Comparison of ENCODE assay signal across 8 cellular contexts in genomic region chr12:114683709-114684097, GRCh38. TPM values are rescaled to one million over a fixed set of nuclear protein-coding genes. Genes with fewer than 3 reads are reported as not detected.
DNase-seq lines count a peak whose midpoint lies in the region; ATAC-seq and TF ChIP-seq lines count a peak whose summit lies in the region.

No MANE protein-coding gene starts in this region.

- H3K27ac Mint-ChIP-seq in GM23338: no peak overlapping the region
- H3K27ac Mint-ChIP-seq in activated T-helper 1 cell treated with anti-CD3 and anti-CD28 coated beads, Interleukin-12 subunit alpha, Interleukin-12 subunit beta, Interleukin-2, Interleukin-4 antibody, amounts not matched to agents 30 ng/mL and 10 ng/mL and 1 ng/mL, durations not matched to agents 14 hours and 24 hours and 36 hours: peak overlapping the region; percentile 34

- peak in 1 of 4 donors; percentile 9 for TF ChIP-seq EP300 in sigmoid colon (IDR thresholded peaks at IDR 0.05)

- H3F3A ChIP-seq in GM23338 (replicated peaks; ENCODE audit: low read depth): peaks cover 58% of the 10 kb centered on the region

- H3K36me3 Mint-ChIP-seq in GM23338 (ENCODE audit: low read depth): no peaks in the 10 kb centered on the region
- peaks cover 3% of the 10 kb centered on the region for H3K36me3 Mint-ChIP-seq in activated T-helper 1 cell treated with anti-CD3 and anti-CD28 coated beads, Interleukin-12 subunit alpha, Interleukin-12 subunit beta, Interleukin-2, Interleukin-4 antibody, amounts not matched to agents 30 ng/mL and 10 ng/mL and 1 ng/mL, durations not matched to agents 14 hours and 24 hours and 36 hours (ENCODE audit: low read depth)

- peaks cover 8% of the 10 kb centered on the region; the same call in 2 of the 3 replicates for H3K9me3 Mint-ChIP-seq in GM23338
- H3K9me3 Mint-ChIP-seq in activated T-helper 1 cell treated with anti-CD3 and anti-CD28 coated beads, Interleukin-12 subunit alpha, Interleukin-12 subunit beta, Interleukin-2, Interleukin-4 antibody, amounts not matched to agents 30 ng/mL and 10 ng/mL and 1 ng/mL, durations not matched to agents 14 hours and 24 hours and 36 hours: no peaks in the 10 kb centered on the region

- peak overlapping the region; percentile 80 for H3K4me2 ChIP-seq in GM23338

- peaks cover 26% of the 10 kb centered on the region for H4K20me1 ChIP-seq in GM23338 (replicated peaks; ENCODE audit: insufficient read depth)

- H2AFZ ChIP-seq in GM23338: peak overlapping the region; percentile 79; the same call in 1 of the 2 replicates

- TF ChIP-seq CTCF in GM23338 (conservative IDR thresholded peaks at IDR 0.05; ENCODE audit: low read depth in 2 of 2): no peak
- no peak for TF ChIP-seq CTCF in left ventricle myocardium inferior (IDR thresholded peaks at IDR 0.05; ENCODE audit: borderline replicate concordance)
- TF ChIP-seq CTCF in sigmoid colon (IDR thresholded peaks at IDR 0.05): no peak

- peaks cover 98% of the 10 kb centered on the region for H3K27me3 Mint-ChIP-seq in GM23338 (ENCODE audit: insufficient read depth, low read depth, poor library complexity)
- peaks cover 80% of the 10 kb centered on the region for H3K27me3 Mint-ChIP-seq in activated T-helper 1 cell treated with anti-CD3 and anti-CD28 coated beads, Interleukin-12 subunit alpha, Interleukin-12 subunit beta, Interleukin-2, Interleukin-4 antibody, amounts not matched to agents 30 ng/mL and 10 ng/mL and 1 ng/mL, durations not matched to agents 14 hours and 24 hours and 36 hours (ENCODE audit: insufficient read depth)

- no peak for TF ChIP-seq POLR2A in sigmoid colon (IDR thresholded peaks at IDR 0.05)

- H3K27me3 ChIP-seq in GM23338 (ENCODE audit: insufficient read depth) (peaks cover 94% of the 10 kb centered on the region), left ventricle myocardium inferior (ENCODE audit: low read depth) (peaks cover 39% of the 10 kb centered on the region), sigmoid colon (peaks cover 22 to 40% (median 26%) of the 10 kb centered on the region in 3 donors)

- H3K9me3 ChIP-seq in left ventricle myocardium inferior (replicated peaks): no peaks in the 10 kb centered on the region
- no peaks in the 10 kb centered on the region for H3K9me3 ChIP-seq in sigmoid colon

- no peak overlapping the region for H3K27ac ChIP-seq in GM23338 (ENCODE audit: low read depth)
- H3K27ac ChIP-seq in left ventricle myocardium inferior (replicated peaks): peak overlapping the region; percentile 96
- peak overlapping the region; percentile 78 to 89 (median 84) for H3K27ac ChIP-seq in sigmoid colon

- intact Hi-C loops in activated T-helper 1 cell treated with anti-CD3 and anti-CD28 coated beads, Interleukin-12 subunit alpha, Interleukin-12 subunit beta, Interleukin-2, Interleukin-4 antibody, amounts not matched to agents 30 ng/mL and 10 ng/mL and 1 ng/mL, durations not matched to agents 14 hours and 24 hours and 36 hours (cut with micrococcal nuclease): loop anchor here (2.0 to 5.0 kb wide), 4 partner anchors 13 to 1211 kb away; partner anchors contain the start of genes LHX5 and TBX5
- intact Hi-C loops in left ventricle myocardium inferior (cut with micrococcal nuclease): no loop called here
- intact Hi-C loops in sigmoid colon (cut with DNase I): loop anchor here (5.0 kb wide), 4 partner anchors 529 to 1069 kb away; partner anchors contain the start of gene RBM19
- intact Hi-C loops in posterior vena cava (cut with DNase I): no loop called here

- DNase-seq in GM23338 (ENCODE audit: low spot score): peak; percentile 59
- DNase-seq in activated T-helper 1 cell treated with anti-CD3 and anti-CD28 coated beads, Interleukin-12 subunit alpha, Interleukin-12 subunit beta, Interleukin-2, Interleukin-4 antibody, amounts not matched to agents 30 ng/mL and 10 ng/mL and 1 ng/mL, durations not matched to agents 14 hours and 24 hours and 36 hours (ENCODE audit: low spot score): no peak
- DNase-seq in left ventricle myocardium inferior: no peak
- no peak for DNase-seq in sigmoid colon
- DNase-seq in amniotic stem cell (lab: John Stamatoyannopoulos, UW): no peak
- DNase-seq in posterior vena cava (ENCODE audit: low spot score): no peak
- no peak for DNase-seq in GDM1 (lab: John Stamatoyannopoulos, UW)
- no peak for DNase-seq in hippocampal formation (lab: John Stamatoyannopoulos, UW)

- no peaks in the 10 kb centered on the region for H3K9me2 ChIP-seq in GM23338 (ENCODE audit: insufficient read depth)

- H3K4me3 ChIP-seq in GM23338 (peak overlapping the region; percentile 69), left ventricle myocardium inferior (peak overlapping the region; percentile 78), sigmoid colon (peak overlapping the region; percentile 52 to 60 (median 55))

- H3K4me3 Mint-ChIP-seq in GM23338: peak overlapping the region; percentile 79
- peak overlapping the region; percentile 33 for H3K4me3 Mint-ChIP-seq in activated T-helper 1 cell treated with anti-CD3 and anti-CD28 coated beads, Interleukin-12 subunit alpha, Interleukin-12 subunit beta, Interleukin-2, Interleukin-4 antibody, amounts not matched to agents 30 ng/mL and 10 ng/mL and 1 ng/mL, durations not matched to agents 14 hours and 24 hours and 36 hours

- no peaks in the 10 kb centered on the region for H3K36me3 ChIP-seq in GM23338 (ENCODE audit: insufficient read depth)
- peaks cover 16% of the 10 kb centered on the region for H3K36me3 ChIP-seq in left ventricle myocardium inferior
- no peaks in the 10 kb centered on the region for H3K36me3 ChIP-seq in sigmoid colon

- H3K4me1 Mint-ChIP-seq in GM23338: peaks cover 82% of the 10 kb centered on the region
- peaks cover 13% of the 10 kb centered on the region for H3K4me1 Mint-ChIP-seq in activated T-helper 1 cell treated with anti-CD3 and anti-CD28 coated beads, Interleukin-12 subunit alpha, Interleukin-12 subunit beta, Interleukin-2, Interleukin-4 antibody, amounts not matched to agents 30 ng/mL and 10 ng/mL and 1 ng/mL, durations not matched to agents 14 hours and 24 hours and 36 hours (ENCODE audit: low read depth)

- peaks cover 79% of the 10 kb centered on the region for H3K4me1 ChIP-seq in GM23338 (ENCODE audit: insufficient read depth)
- peaks cover 65% of the 10 kb centered on the region for H3K4me1 ChIP-seq in left ventricle myocardium inferior
- peaks cover 0 to 28% (median 21%) of the 10 kb centered on the region in 4 donors for H3K4me1 ChIP-seq in sigmoid colon

- 1% methylated on average over 19 of the region's 19 CpGs for WGBS in sigmoid colon, 2 donors

- ATAC-seq in GM23338: no peak

- H3K79me2 ChIP-seq in GM23338 (replicated peaks; ENCODE audit: insufficient read depth): no peaks in the 10 kb centered on the region

TF ChIP-seq in GM23338, 12 proteins besides CTCF, POLR2A, EP300 and RAD21:
- TF ChIP-seq EZH2phosphoT487 (IDR thresholded peaks at IDR 0.05; ENCODE audit: unreplicated experiment) (peak; percentile 17), EZH2 (IDR thresholded peaks at IDR 0.05; ENCODE audit: low read depth, unreplicated experiment) (peak; percentile 84), ZNF114 (CRISPR knock-in tag; IDR thresholded peaks at IDR 0.05) (no peak)

RNA-seq across cellular contexts. Expression of gene TBX3, which starts 0.3 kb away (rescaled TPM):
- total RNA-seq in GM23338 (2014; rRNA removed; shearing (Covaris generic)): 0.24 and 0.35 TPM in 2 replicates
- polyA plus RNA-seq in GM23338 (2016; fragmentation: Nextera tagmentation; extraction: Ambion mirVana) (0.18 and 0.33 TPM in 2 replicates), sigmoid colon (1 to 10 TPM; 2.3 to 5.3 (median 2.4) TPM)
- total RNA-seq in activated T-helper 1 cell treated with anti-CD3 and anti-CD28 coated beads, Interleukin-12 subunit alpha, Interleukin-12 subunit beta, Interleukin-2, Interleukin-4 antibody, amounts not matched to agents 30 ng/mL and 10 ng/mL and 1 ng/mL, durations not matched to agents 14 hours and 24 hours and 36 hours: not detected in 2 replicates
- total RNA-seq in left ventricle myocardium inferior (27.2 TPM), sigmoid colon (1 to 10 TPM; 6.2 to 9.7 (median 7.6) TPM), posterior vena cava (1 to 10 TPM; 3.5 to 6.3 TPM)

Comparison
In these comparisons a context has a peak if more than half of its experiments do, and no peak if none do; other contexts are left out.
1. intact Hi-C loops: an anchor here in activated T-helper 1 cell treated with anti-CD3 and anti-CD28 coated beads, Interleukin-12 subunit alpha, Interleukin-12 subunit beta, Interleukin-2, Interleukin-4 antibody, amounts not matched to agents 30 ng/mL and 10 ng/mL and 1 ng/mL, durations not matched to agents 14 hours and 24 hours and 36 hours (2.0 to 5.0 kb wide) and sigmoid colon (5.0 kb wide); none called in left ventricle myocardium inferior and posterior vena cava.